In genomic region chr1:63774617-63775417, GRCh38 we compare ENCODE assay signal across 8 cellular contexts. TPM values are rescaled to one million over a fixed set of nuclear protein-coding genes. Genes with fewer than 3 reads are reported as not detected.
DNase-seq lines count a peak whose midpoint lies in the region; ATAC-seq lines count a peak whose summit lies in the region.

No MANE protein-coding gene starts in this region.

- H3K4me2 ChIP-seq in trophoblast cell (ENCODE audit: low read length), result peak overlapping the region; percentile 89

- peak overlapping the region; percentile 96 for H3K4me3 ChIP-seq in trophoblast cell (ENCODE audit: low read depth, low read length)

- no peaks in the 10 kb centered on the region for H3K9me3 ChIP-seq in trophoblast cell (ENCODE audit: insufficient read depth, low read depth, low read length)

- no peaks in the 10 kb centered on the region for H3K27me3 ChIP-seq in trophoblast cell (ENCODE audit: insufficient read depth, low read length)

- DNase-seq in NCI-H2227 (lab: John Stamatoyannopoulos, UW; ENCODE audit: unreplicated experiment), result peak; percentile 55
- DNase-seq in NCI-H2227 treated with DMSO at 0.1 percent for 48 hours (lab: John Stamatoyannopoulos, UW), result no peak
- DNase-seq in HT1080 (ENCODE audit: low read depth), result peak; percentile 32
- peak; percentile 12 for DNase-seq in activated naive CD8-positive, alpha-beta T cell treated with anti-CD3 and anti-CD28 coated beads for 36 hours
- peak; percentile 67 for DNase-seq in left ventricle myocardium superior
- DNase-seq in trophoblast cell, result peak; percentile 19 to 42
- DNase-seq in effector CD8-positive, alpha-beta T cell (lab: John Stamatoyannopoulos, UW), result no peak

- H2BK5ac ChIP-seq in trophoblast cell (ENCODE audit: low read depth, low read length, poor library complexity), result peak overlapping the region; percentile 96

- H3K27ac Mint-ChIP-seq in activated naive CD8-positive, alpha-beta T cell treated with anti-CD3 and anti-CD28 coated beads for 36 hours, result no peak overlapping the region

- H4K12ac ChIP-seq in trophoblast cell (ENCODE audit: low read depth, low read length), result peak overlapping the region; percentile 81

- intact Hi-C loops in left ventricle myocardium superior (cut with micrococcal nuclease), result loop anchor here (10.0 kb wide), 2 partner anchors 140 to 360 kb away; no protein-coding TSS in a partner anchor

- ATAC-seq in left ventricle myocardium superior, result peak; percentile 37
- no peak for ATAC-seq in GM19463 (IDR thresholded peaks at IDR 0.05; ENCODE audit: unreplicated experiment)

- H2AK5ac ChIP-seq in trophoblast cell (ENCODE audit: low read length), result peak overlapping the region; percentile 90

- H3K4me1 ChIP-seq in trophoblast cell (ENCODE audit: control insufficient read depth in 1 of 2, insufficient read depth in 2 of 2, low read length in 2 of 2), result peaks cover 12 to 20% of the 10 kb centered on the region in 2 experiments

- peak overlapping the region; percentile 17 for H3K23ac ChIP-seq in trophoblast cell (ENCODE audit: low read length)

- WGBS in trophoblast cell (ENCODE audit: extremely low coverage, insufficient coverage, insufficient read length), result no CpG with 5 or more reads among the region's 72 CpGs

- peak overlapping the region; percentile 82 for H3K27ac ChIP-seq in trophoblast cell (ENCODE audit: low read depth, low read length)

- no peaks in the 10 kb centered on the region for H3K36me3 Mint-ChIP-seq in activated naive CD8-positive, alpha-beta T cell treated with anti-CD3 and anti-CD28 coated beads for 36 hours

- H2BK120ac ChIP-seq in trophoblast cell (ENCODE audit: insufficient read depth, low read length, poor library complexity), result peak overlapping the region; percentile 89

- H2BK12ac ChIP-seq in trophoblast cell (ENCODE audit: low read length), result peak overlapping the region; percentile 74

- peaks cover 21% of the 10 kb centered on the region for H3K79me2 ChIP-seq in trophoblast cell (ENCODE audit: control insufficient read depth, insufficient read depth, low read length, poor library complexity)

- H3K4ac ChIP-seq in trophoblast cell (ENCODE audit: low read depth, low read length), result peak overlapping the region; percentile 99

- H4K8ac ChIP-seq in trophoblast cell (ENCODE audit: low read depth, low read length), result peak overlapping the region; percentile 78

- H3K27me3 Mint-ChIP-seq in activated naive CD8-positive, alpha-beta T cell treated with anti-CD3 and anti-CD28 coated beads for 36 hours, result peaks cover 73% of the 10 kb centered on the region

- peak overlapping the region; percentile 99 for H3K18ac ChIP-seq in trophoblast cell (ENCODE audit: low read length)

- peaks cover 15% of the 10 kb centered on the region for H3K4me1 Mint-ChIP-seq in activated naive CD8-positive, alpha-beta T cell treated with anti-CD3 and anti-CD28 coated beads for 36 hours

- H4K91ac ChIP-seq in trophoblast cell (ENCODE audit: low read depth, low read length), result peak overlapping the region; percentile 98

- no peaks in the 10 kb centered on the region for H3K9me3 Mint-ChIP-seq in activated naive CD8-positive, alpha-beta T cell treated with anti-CD3 and anti-CD28 coated beads for 36 hours

- H3K14ac ChIP-seq in trophoblast cell (ENCODE audit: low read length), result peak overlapping the region; percentile 95

- no peaks in the 10 kb centered on the region for H3K36me3 ChIP-seq in trophoblast cell (ENCODE audit: control insufficient read depth in 1 of 2, insufficient read depth in 2 of 2, low read length in 2 of 2)

- H2AFZ ChIP-seq in trophoblast cell (ENCODE audit: insufficient read depth, low read length, poor library complexity), result peak overlapping the region; percentile 71

- peak overlapping the region; percentile 98 for H3K9ac ChIP-seq in trophoblast cell (ENCODE audit: low read length)

- H3K4me3 Mint-ChIP-seq in activated naive CD8-positive, alpha-beta T cell treated with anti-CD3 and anti-CD28 coated beads for 36 hours, result peak overlapping the region; percentile 59

- H3K79me1 ChIP-seq in trophoblast cell (ENCODE audit: low read length), result peaks cover 34% of the 10 kb centered on the region

RNA-seq across cellular contexts. Expression of gene ROR1, which starts 1.0 kb away (rescaled TPM):
- total RNA-seq in HT1080 (2014; rRNA removed; shearing (Covaris generic)), result 2.7 and 2.9 TPM in 2 replicates
- 1.9 and 2.5 TPM in 2 replicates for polyA plus RNA-seq in HT1080 (2015; cell fraction: cytosol; rRNA removed)
- polyA plus RNA-seq in HT1080 (2015; cell fraction: nucleus; rRNA removed), result 4.6 and 5.6 TPM in 2 replicates
- not detected for total RNA-seq in activated naive CD8-positive, alpha-beta T cell treated with anti-CD3 and anti-CD28 coated beads for 36 hours
- total RNA-seq in left ventricle myocardium superior, result 9.0 TPM
- polyA plus RNA-seq in trophoblast cell (2013), result 29.9 and 31.0 TPM in 2 replicates

Comparison
In these comparisons a context has a peak if more than half of its experiments do, and no peak if none do; other contexts are left out.
1. DNase-seq: peak in NCI-H2227 (single experiment), HT1080 (single experiment), activated naive CD8-positive, alpha-beta T cell treated with anti-CD3 and anti-CD28 coated beads for 36 hours (single experiment), left ventricle myocardium superior (single experiment) and trophoblast cell (2 of 2); none in NCI-H2227 treated with DMSO at 0.1 percent for 48 hours (single experiment) and effector CD8-positive, alpha-beta T cell (single experiment).